ENCODE assay signal across 18 cellular contexts in genomic region chr3:178100881-178101280, GRCh38.
A peak's percentile ranks its signal among the peaks of the same experiment; 100 is the strongest.
DNase-seq lines count a peak whose midpoint lies in the region; ATAC-seq and TF ChIP-seq lines count a peak whose summit lies in the region.
"Had no signal": no experiment of that assay in that cellular context is flagged by ENCODE, and none has a peak within 500 bp of the region (broad histone marks: within the 10 kb centered on the region; RNA-seq: fewer than 3 reads in every experiment).

No MANE protein-coding gene starts in this region.

- DNase-seq in NCI-H1105 treated with DMSO at 0.1 percent for 48 hours (lab: John Stamatoyannopoulos, UW) (peak; percentile 27), NCI-H1105 (lab: John Stamatoyannopoulos, UW) (no peak), NCI-H69 (lab: John Stamatoyannopoulos, UW) (peak; percentile 58), mesothelial cell of epicardium (ENCODE audit: low spot score in 2 of 2, unreplicated experiment in 2 of 2) (no peak), NCI-H1417 treated with DMSO at 0.1 percent for 48 hours (lab: John Stamatoyannopoulos, UW) (no peak)
- DNase-seq in activated naive CD8-positive, alpha-beta T cell treated with anti-CD3 and anti-CD28 coated beads for 36 hours, result no peak
- DNase-seq: Caco-2; CD4-positive, alpha-beta T cell; EL; IMR-90; Karpas-422; NCI-H1048; NCI-H1694; NCI-H2107; NCI-H524 treated with DMSO at 0.1 percent for 48 hours; Right ventricle myocardium superior had no signal

- no peaks in the 10 kb centered on the region for H3K36me3 Mint-ChIP-seq in mesothelial cell of epicardium
- H3K36me3 Mint-ChIP-seq in activated naive CD8-positive, alpha-beta T cell treated with anti-CD3 and anti-CD28 coated beads for 36 hours, result no peaks in the 10 kb centered on the region

- TF ChIP-seq CTCF in mesothelial cell of epicardium (IDR thresholded peaks at IDR 0.05; ENCODE audit: unreplicated experiment), result no peak

- ATAC-seq in GM21423 (IDR thresholded peaks at IDR 0.05; ENCODE audit: unreplicated experiment) (no peak), HG02884 (IDR thresholded peaks at IDR 0.05; ENCODE audit: unreplicated experiment) (no peak)

- no peaks in the 10 kb centered on the region for H3K27me3 Mint-ChIP-seq in mesothelial cell of epicardium (ENCODE audit: low read depth)
- no peaks in the 10 kb centered on the region for H3K27me3 Mint-ChIP-seq in activated naive CD8-positive, alpha-beta T cell treated with anti-CD3 and anti-CD28 coated beads for 36 hours
- H3K27me3 Mint-ChIP-seq: CD4-positive, alpha-beta T cell had no signal

- H3K4me3 Mint-ChIP-seq in mesothelial cell of epicardium, result no peak overlapping the region
- no peak overlapping the region for H3K4me3 Mint-ChIP-seq in activated naive CD8-positive, alpha-beta T cell treated with anti-CD3 and anti-CD28 coated beads for 36 hours
- H3K4me3 Mint-ChIP-seq: CD4-positive, alpha-beta T cell had no signal

- H3K9me3 Mint-ChIP-seq in mesothelial cell of epicardium, result no peaks in the 10 kb centered on the region
- H3K9me3 Mint-ChIP-seq in activated naive CD8-positive, alpha-beta T cell treated with anti-CD3 and anti-CD28 coated beads for 36 hours, result peaks cover 3% of the 10 kb centered on the region
- H3K9me3 Mint-ChIP-seq: CD4-positive, alpha-beta T cell had no signal

- peak overlapping the region; percentile 14 for H3K27ac Mint-ChIP-seq in mesothelial cell of epicardium
- H3K27ac Mint-ChIP-seq in activated naive CD8-positive, alpha-beta T cell treated with anti-CD3 and anti-CD28 coated beads for 36 hours, result no peak overlapping the region
- H3K27ac Mint-ChIP-seq: CD4-positive, alpha-beta T cell had no signal

- peaks cover 38% of the 10 kb centered on the region for H3K4me1 Mint-ChIP-seq in mesothelial cell of epicardium
- no peaks in the 10 kb centered on the region for H3K4me1 Mint-ChIP-seq in activated naive CD8-positive, alpha-beta T cell treated with anti-CD3 and anti-CD28 coated beads for 36 hours

Comparison
In these comparisons a context has a peak if more than half of its experiments do, and no peak if none do; other contexts are left out.
1. DNase-seq: peak in NCI-H1105 treated with DMSO at 0.1 percent for 48 hours (single experiment) and NCI-H69 (single experiment); none in NCI-H1105 (single experiment), mesothelial cell of epicardium (0 of 2), activated naive CD8-positive, alpha-beta T cell treated with anti-CD3 and anti-CD28 coated beads for 36 hours (single experiment) and NCI-H1417 treated with DMSO at 0.1 percent for 48 hours (single experiment).